ENCODE assay signal across 12 cellular contexts in the genomic region with DNA sequence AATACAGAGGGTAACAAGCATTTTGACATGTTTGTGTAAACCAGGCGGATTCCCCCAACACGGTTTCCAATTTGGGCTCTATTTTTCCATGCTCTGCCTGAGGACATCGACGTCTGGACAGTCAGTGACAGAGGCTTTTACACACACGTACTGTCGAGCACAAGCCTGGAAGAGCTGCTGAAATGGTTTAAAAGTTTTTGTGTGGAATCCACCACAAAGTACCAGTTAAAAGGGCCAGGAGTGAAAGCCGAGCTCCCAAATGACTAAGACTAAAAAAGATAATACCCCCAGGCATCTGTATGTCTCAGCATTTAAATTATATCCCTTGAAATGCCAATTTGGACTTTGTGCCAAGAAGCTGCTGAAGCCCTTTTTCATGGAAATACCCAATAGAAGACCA.
"Had no signal": no experiment of that assay in that cellular context is flagged by ENCODE, and none has a peak within 500 bp of the region (broad histone marks: within the 10 kb centered on the region; RNA-seq: fewer than 3 reads in every experiment).

No MANE protein-coding gene starts in this region.

- H3K27me3 ChIP-seq: testis had no signal

- ATAC-seq: activated CD4-positive, alpha-beta T cell treated with anti-CD3 and anti-CD28 coated beads for 36 hours; activated T-helper 17 cell treated with anti-CD3 and anti-CD28 coated beads, Interleukin-2, amount 50 U/mL, for 72 hours; effector memory CD8-positive, alpha-beta T cell; stimulated activated naive CD8-positive, alpha-beta T cell treated with anti-CD3 and anti-CD28 coated beads, Interleukin-15, amount 100 ng/mL, for 72 hours had no signal

- H3K27ac ChIP-seq: testis, VCaP had no signal

- DNase-seq: activated CD4-positive, alpha-beta T cell treated with anti-CD3 and anti-CD28 coated beads for 36 hours; activated naive CD4-positive, alpha-beta T cell treated with anti-CD3 and anti-CD28 coated beads for 36 hours; effector memory CD8-positive, alpha-beta T cell; erythroblast; hypothalamus; retina; stimulated activated CD4-positive, alpha-beta T cell treated with anti-CD3 and anti-CD28 coated beads, Interleukin-15, amount 100 ng/mL, for 24 hours; stimulated activated CD4-positive, alpha-beta T cell treated with anti-CD3 and anti-CD28 coated beads, Interleukin-4, amount 100 ng/mL, for 4 hours; stimulated activated naive CD8-positive, alpha-beta T cell treated with anti-CD3 and anti-CD28 coated beads, Interleukin-15, amount 100 ng/mL, for 72 hours; testis had no signal

- H3K4me1 ChIP-seq: testis had no signal

- H3K9me3 ChIP-seq: testis had no signal

- H3K4me3 ChIP-seq: testis had no signal
